Comparison of ENCODE assay signal across 10 cellular contexts in the genomic region with DNA sequence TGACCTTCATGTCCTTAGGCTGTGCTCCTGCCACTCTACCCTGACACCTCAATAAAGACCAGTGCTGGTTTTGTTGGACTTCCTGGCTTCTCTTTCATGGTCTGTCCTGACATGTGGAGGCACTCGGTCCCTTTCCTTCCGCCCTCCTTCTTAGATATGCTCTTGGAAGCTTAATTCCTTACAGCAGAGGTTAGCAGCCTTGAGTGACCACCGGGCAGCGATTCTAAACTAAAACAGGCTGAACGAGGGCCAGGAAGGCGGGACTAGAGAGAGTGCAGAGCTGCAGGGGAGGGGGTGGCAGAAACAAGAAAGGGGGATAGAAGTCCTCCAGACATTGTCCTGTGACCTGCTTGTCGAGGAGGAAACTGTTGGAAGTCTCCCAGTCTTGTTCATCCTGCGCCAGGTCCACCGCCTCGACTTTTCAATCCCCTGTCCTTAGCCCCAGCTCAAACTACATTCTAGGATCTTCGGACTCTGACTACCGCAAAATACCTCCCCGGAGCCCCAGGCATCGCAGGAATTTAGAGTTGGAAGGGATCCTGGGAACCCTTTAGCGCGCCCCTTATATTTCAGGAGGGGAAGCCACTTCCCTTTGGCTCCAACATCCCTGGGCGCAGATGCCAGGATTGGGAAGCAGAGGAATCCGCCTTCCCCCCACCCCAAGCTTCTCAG. TPM values are rescaled to one million over a fixed set of nuclear protein-coding genes. Genes with fewer than 3 reads are reported as not detected.
DNase-seq lines count a peak whose midpoint lies in the region; ATAC-seq and TF ChIP-seq lines count a peak whose summit lies in the region.
"Had no signal": no experiment of that assay in that cellular context is flagged by ENCODE, and none has a peak within 500 bp of the region (broad histone marks: within the 10 kb centered on the region; RNA-seq: fewer than 3 reads in every experiment).

No MANE protein-coding gene starts in this region.

- H3K9ac ChIP-seq in iPS-20b (ENCODE audit: low read depth, low read length) (peak overlapping the region; percentile 63; the same call in 1 of the 2 replicates), smooth muscle cell (ENCODE audit: low read depth) (no peak overlapping the region)

- ATAC-seq in GM19324 (IDR thresholded peaks at IDR 0.05; ENCODE audit: low FRiP score, unreplicated experiment) (no peak), HG02571 (IDR thresholded peaks at IDR 0.05; ENCODE audit: unreplicated experiment) (no peak)

- WGBS in smooth muscle cell (ENCODE audit: low lambda C conversion rate) = 15% methylated on average over 18 of the region's 18 CpGs

- H3K27me3 Mint-ChIP-seq in activated naive CD8-positive, alpha-beta T cell treated with anti-CD3 and anti-CD28 coated beads for 36 hours = peaks cover 27% of the 10 kb centered on the region
- peaks cover 21% of the 10 kb centered on the region for H3K27me3 Mint-ChIP-seq in activated T-helper 2 cell treated with anti-CD3 and anti-CD28 coated beads, Interferon-gamma antibody, Interleukin-2, Interleukin-4, amounts not matched to agents 10 μg/mL and 5 μg/mL and 100 μg/mL, durations not matched to agents 14 hours and 24 hours and 36 hours (ENCODE audit: low read depth)

- peak overlapping the region; percentile 67 for H3K4me2 ChIP-seq in smooth muscle cell

- intact Hi-C loops in activated T-helper 2 cell treated with anti-CD3 and anti-CD28 coated beads, Interferon-gamma antibody, Interleukin-2, Interleukin-4, amounts not matched to agents 10 μg/mL and 5 μg/mL and 100 μg/mL, durations not matched to agents 14 hours and 24 hours and 36 hours (cut with micrococcal nuclease) = no loop called here

- H3K4me3 Mint-ChIP-seq in activated naive CD8-positive, alpha-beta T cell treated with anti-CD3 and anti-CD28 coated beads for 36 hours = peak overlapping the region; percentile 40
- H3K4me3 Mint-ChIP-seq in activated T-helper 2 cell treated with anti-CD3 and anti-CD28 coated beads, Interferon-gamma antibody, Interleukin-2, Interleukin-4, amounts not matched to agents 10 μg/mL and 5 μg/mL and 100 μg/mL, durations not matched to agents 14 hours and 24 hours and 36 hours (ENCODE audit: low read depth) = no peak overlapping the region

- H3K4me3 ChIP-seq in iPS-20b (ENCODE audit: low read length) (peak overlapping the region; percentile 79), smooth muscle cell (peak overlapping the region; percentile 37)

- no peaks in the 10 kb centered on the region for H3K36me3 Mint-ChIP-seq in activated naive CD8-positive, alpha-beta T cell treated with anti-CD3 and anti-CD28 coated beads for 36 hours
- no peaks in the 10 kb centered on the region for H3K36me3 Mint-ChIP-seq in activated T-helper 2 cell treated with anti-CD3 and anti-CD28 coated beads, Interferon-gamma antibody, Interleukin-2, Interleukin-4, amounts not matched to agents 10 μg/mL and 5 μg/mL and 100 μg/mL, durations not matched to agents 14 hours and 24 hours and 36 hours (ENCODE audit: low read depth)

- H2AFZ ChIP-seq in smooth muscle cell (ENCODE audit: low read depth) = no peak overlapping the region

- no peaks in the 10 kb centered on the region for H3K79me2 ChIP-seq in smooth muscle cell (ENCODE audit: low read depth)

- H3K27ac Mint-ChIP-seq in activated naive CD8-positive, alpha-beta T cell treated with anti-CD3 and anti-CD28 coated beads for 36 hours = no peak overlapping the region
- no peak overlapping the region for H3K27ac Mint-ChIP-seq in activated T-helper 2 cell treated with anti-CD3 and anti-CD28 coated beads, Interferon-gamma antibody, Interleukin-2, Interleukin-4, amounts not matched to agents 10 μg/mL and 5 μg/mL and 100 μg/mL, durations not matched to agents 14 hours and 24 hours and 36 hours

- peaks cover 14% of the 10 kb centered on the region for H3K4me1 Mint-ChIP-seq in activated naive CD8-positive, alpha-beta T cell treated with anti-CD3 and anti-CD28 coated beads for 36 hours
- peaks cover 7% of the 10 kb centered on the region for H3K4me1 Mint-ChIP-seq in activated T-helper 2 cell treated with anti-CD3 and anti-CD28 coated beads, Interferon-gamma antibody, Interleukin-2, Interleukin-4, amounts not matched to agents 10 μg/mL and 5 μg/mL and 100 μg/mL, durations not matched to agents 14 hours and 24 hours and 36 hours (ENCODE audit: low read depth)

- no peaks in the 10 kb centered on the region for H3K36me3 ChIP-seq in iPS-20b (ENCODE audit: insufficient read depth, low read depth, low read length)
- H3K36me3 ChIP-seq in smooth muscle cell (ENCODE audit: low read depth) = no peaks in the 10 kb centered on the region

- DNase-seq in GM03348 (ENCODE audit: low spot score) (peak; percentile 49), smooth muscle cell (lab: John Stamatoyannopoulos, UW; ENCODE audit: unreplicated experiment) (no peak), anterior cingulate cortex (lab: John Stamatoyannopoulos, UW) (no peak)
- DNase-seq in activated naive CD8-positive, alpha-beta T cell treated with anti-CD3 and anti-CD28 coated beads for 36 hours = no peak
- no peak for DNase-seq in activated T-helper 2 cell treated with anti-CD3 and anti-CD28 coated beads, Interferon-gamma antibody, Interleukin-2, Interleukin-4, amounts not matched to agents 10 μg/mL and 5 μg/mL and 100 μg/mL, durations not matched to agents 14 hours and 24 hours and 36 hours (ENCODE audit: low spot score)
- DNase-seq: Karpas-422, RPMI8226 had no signal

- H3K4me1 ChIP-seq in iPS-20b (ENCODE audit: insufficient read depth, low read length) (peaks cover 8% of the 10 kb centered on the region; the same call in 1 of the 2 replicates), smooth muscle cell (ENCODE audit: low read depth) (no peaks in the 10 kb centered on the region)

- peaks cover 59% of the 10 kb centered on the region for H3K27me3 ChIP-seq in iPS-20b (ENCODE audit: insufficient read depth, low read length)
- H3K27me3 ChIP-seq in smooth muscle cell (ENCODE audit: low read depth) = peaks cover 51% of the 10 kb centered on the region

- H4K20me1 ChIP-seq in smooth muscle cell (ENCODE audit: low read depth) = no peaks in the 10 kb centered on the region

- no peaks in the 10 kb centered on the region for H3F3A ChIP-seq in smooth muscle cell (ENCODE audit: low read depth)

- H3K9me3 ChIP-seq in iPS-20b (ENCODE audit: insufficient read depth, low read depth, low read length) = no peaks in the 10 kb centered on the region
- H3K9me3 ChIP-seq in smooth muscle cell (replicated peaks; ENCODE audit: low read depth) = no peaks in the 10 kb centered on the region

- TF ChIP-seq CTCF in smooth muscle cell (IDR thresholded peaks at IDR 0.05; ENCODE audit: borderline replicate concordance, insufficient read depth, poor library complexity, severe bottlenecking) = no peak

- H3K9me3 Mint-ChIP-seq in activated naive CD8-positive, alpha-beta T cell treated with anti-CD3 and anti-CD28 coated beads for 36 hours = no peaks in the 10 kb centered on the region
- no peaks in the 10 kb centered on the region for H3K9me3 Mint-ChIP-seq in activated T-helper 2 cell treated with anti-CD3 and anti-CD28 coated beads, Interferon-gamma antibody, Interleukin-2, Interleukin-4, amounts not matched to agents 10 μg/mL and 5 μg/mL and 100 μg/mL, durations not matched to agents 14 hours and 24 hours and 36 hours

- H3K27ac ChIP-seq in iPS-20b (ENCODE audit: low read length) (no peak overlapping the region), smooth muscle cell (ENCODE audit: low read depth) (no peak overlapping the region)

RNA-seq across cellular contexts. Expression of a gene that starts 1.2 kb away (rescaled TPM):
- total RNA-seq in activated naive CD8-positive, alpha-beta T cell treated with anti-CD3 and anti-CD28 coated beads for 36 hours = not detected
- not detected in 2 replicates for total RNA-seq in smooth muscle cell
- not detected in 2 replicates for polyA plus RNA-seq in smooth muscle cell
- not detected in 2 replicates for total RNA-seq in activated T-helper 2 cell treated with anti-CD3 and anti-CD28 coated beads, Interferon-gamma antibody, Interleukin-2, Interleukin-4, amounts not matched to agents 10 μg/mL and 5 μg/mL and 100 μg/mL, durations not matched to agents 14 hours and 24 hours and 36 hours

RNA-seq across cellular contexts. Expression of a gene that starts 20.7 kb away (rescaled TPM):
- 10 to 100 TPM; 36.6 to 37.4 TPM for total RNA-seq in activated naive CD8-positive, alpha-beta T cell treated with anti-CD3 and anti-CD28 coated beads for 36 hours
- 55.9 and 68.7 TPM in 2 replicates for total RNA-seq in smooth muscle cell
- 72.1 and 73.7 TPM in 2 replicates for polyA plus RNA-seq in smooth muscle cell
- 41.2 and 43.8 TPM in 2 replicates for total RNA-seq in activated T-helper 2 cell treated with anti-CD3 and anti-CD28 coated beads, Interferon-gamma antibody, Interleukin-2, Interleukin-4, amounts not matched to agents 10 μg/mL and 5 μg/mL and 100 μg/mL, durations not matched to agents 14 hours and 24 hours and 36 hours

RNA-seq across cellular contexts. Expression of a gene that starts 45.9 kb away (rescaled TPM):
- total RNA-seq in activated naive CD8-positive, alpha-beta T cell treated with anti-CD3 and anti-CD28 coated beads for 36 hours = under 1 TPM in 1 of 2 experiments, not detected in 1; 0.08 TPM
- total RNA-seq in smooth muscle cell = 0.40 TPM in 1 of 2 replicates, not detected in the other
- 5.1 and 10.6 TPM in 2 replicates for polyA plus RNA-seq in smooth muscle cell
- total RNA-seq in activated T-helper 2 cell treated with anti-CD3 and anti-CD28 coated beads, Interferon-gamma antibody, Interleukin-2, Interleukin-4, amounts not matched to agents 10 μg/mL and 5 μg/mL and 100 μg/mL, durations not matched to agents 14 hours and 24 hours and 36 hours = not detected in 2 replicates

RNA-seq across cellular contexts. Expression of a gene that starts 56.9 kb away (rescaled TPM):
- under 1 TPM; 0.32 to 0.49 TPM for total RNA-seq in activated naive CD8-positive, alpha-beta T cell treated with anti-CD3 and anti-CD28 coated beads for 36 hours
- 67.2 and 73.0 TPM in 2 replicates for total RNA-seq in smooth muscle cell
- 203 and 213 TPM in 2 replicates for polyA plus RNA-seq in smooth muscle cell
- 1.2 and 1.7 TPM in 2 replicates for total RNA-seq in activated T-helper 2 cell treated with anti-CD3 and anti-CD28 coated beads, Interferon-gamma antibody, Interleukin-2, Interleukin-4, amounts not matched to agents 10 μg/mL and 5 μg/mL and 100 μg/mL, durations not matched to agents 14 hours and 24 hours and 36 hours
